Comparison of ENCODE assay signal across 30 cellular contexts in the genomic region with DNA sequence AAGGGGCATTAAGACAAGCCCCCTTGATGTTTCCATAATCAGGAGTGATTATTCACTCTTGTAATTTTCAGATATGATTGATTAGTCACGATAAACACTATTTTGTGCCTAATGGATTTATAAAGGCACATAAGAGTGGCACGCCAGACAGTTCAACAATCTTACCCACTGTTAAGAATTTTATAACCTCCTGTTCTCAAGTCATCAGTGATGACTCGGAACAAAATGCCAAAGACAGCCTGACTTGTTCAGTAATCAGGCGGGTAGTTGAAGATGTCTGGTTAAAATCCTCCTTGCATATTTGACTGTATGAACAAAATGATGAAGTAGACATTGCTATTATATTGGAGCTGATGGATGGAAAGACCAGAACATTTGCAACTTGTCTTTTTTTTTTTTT.
"Had no signal": no experiment of that assay in that cellular context is flagged by ENCODE, and none has a peak within 500 bp of the region (broad histone marks: within the 10 kb centered on the region; RNA-seq: fewer than 3 reads in every experiment).

No MANE protein-coding gene starts in this region.

- H3K27ac ChIP-seq: adrenal gland, body of pancreas, brain microvascular endothelial cell, breast epithelium, VCaP had no signal

- H3K9me3 ChIP-seq: adrenal gland, body of pancreas, breast epithelium had no signal

- H3K4me3 ChIP-seq: adrenal gland, body of pancreas, breast epithelium had no signal

- H3K36me3 ChIP-seq: adrenal gland, brain microvascular endothelial cell, breast epithelium had no signal

- H3K27me3 ChIP-seq: adrenal gland, body of pancreas, brain microvascular endothelial cell, breast epithelium had no signal

- DNase-seq: activated B cell treated with CpG ODN at 0.5 μM for 24 hours; activated CD4-positive, alpha-beta memory T cell treated with anti-CD3 and anti-CD28 coated beads for 36 hours; activated CD4-positive, alpha-beta T cell treated with anti-CD3 and anti-CD28 coated beads for 4 hours; activated CD4-positive, alpha-beta T cell treated with anti-CD3 and anti-CD28 coated beads, Interleukin-2, amount 10 ng/mL, durations not matched to agents 24 days and 14 days; activated CD4-positive, alpha-beta T cell treated with anti-CD3 and anti-CD28 coated beads, Interleukin-2, amount 50 U/mL, for 1 hour; activated CD4-positive, alpha-beta T cell treated with anti-CD3 and anti-CD28 coated beads, Interleukin-2, amount 50 U/mL, for 4 hours; activated CD4-positive, CD25-positive, alpha-beta regulatory T cell treated with anti-CD3 and anti-CD28 coated beads, Interleukin-2, amount 50 U/mL, for 72 hours; activated CD8-positive, alpha-beta memory T cell treated with anti-CD3 and anti-CD28 coated beads, Interleukin-2, amount 50 U/mL, for 4 hours; activated CD8-positive, alpha-beta T cell treated with anti-CD3 and anti-CD28 coated beads for 36 hours; activated effector memory CD4-positive, alpha-beta T cell treated with anti-CD3 and anti-CD28 coated beads, Interleukin-2, amount 50 U/mL, for 16 hours; activated gamma-delta T cell treated with Interleukin-2 at 50 U/mL for 16 hours; activated naive CD4-positive, alpha-beta T cell; activated naive CD4-positive, alpha-beta T cell treated with anti-CD3 and anti-CD28 coated beads for 36 hours; activated naive CD4-positive, alpha-beta T cell treated with anti-CD3 and anti-CD28 coated beads, Interleukin-2, amount 50 U/mL, for 16 hours; activated naive CD8-positive, alpha-beta T cell treated with anti-CD3 and anti-CD28 coated beads for 36 hours; activated T-cell treated with anti-CD3 and anti-CD28 coated beads for 4 hours; activated T-cell treated with anti-CD3 and anti-CD28 coated beads, Interleukin-2, amount 50 U/mL, for 1 hour; activated T-cell treated with anti-CD3 and anti-CD28 coated beads, Interleukin-2, amount 50 U/mL, for 4 hours; activated T-cell treated with anti-CD3 and anti-CD28 coated beads, Interleukin-2, amount 50 U/mL, for 72 hours; adrenal gland; amniotic stem cell; aorta; body of pancreas; brain microvascular endothelial cell; central memory CD4-positive, alpha-beta T cell; T-helper 1 cell; T-helper 2 cell; T-helper 9 cell had no signal
